In the genomic region with DNA sequence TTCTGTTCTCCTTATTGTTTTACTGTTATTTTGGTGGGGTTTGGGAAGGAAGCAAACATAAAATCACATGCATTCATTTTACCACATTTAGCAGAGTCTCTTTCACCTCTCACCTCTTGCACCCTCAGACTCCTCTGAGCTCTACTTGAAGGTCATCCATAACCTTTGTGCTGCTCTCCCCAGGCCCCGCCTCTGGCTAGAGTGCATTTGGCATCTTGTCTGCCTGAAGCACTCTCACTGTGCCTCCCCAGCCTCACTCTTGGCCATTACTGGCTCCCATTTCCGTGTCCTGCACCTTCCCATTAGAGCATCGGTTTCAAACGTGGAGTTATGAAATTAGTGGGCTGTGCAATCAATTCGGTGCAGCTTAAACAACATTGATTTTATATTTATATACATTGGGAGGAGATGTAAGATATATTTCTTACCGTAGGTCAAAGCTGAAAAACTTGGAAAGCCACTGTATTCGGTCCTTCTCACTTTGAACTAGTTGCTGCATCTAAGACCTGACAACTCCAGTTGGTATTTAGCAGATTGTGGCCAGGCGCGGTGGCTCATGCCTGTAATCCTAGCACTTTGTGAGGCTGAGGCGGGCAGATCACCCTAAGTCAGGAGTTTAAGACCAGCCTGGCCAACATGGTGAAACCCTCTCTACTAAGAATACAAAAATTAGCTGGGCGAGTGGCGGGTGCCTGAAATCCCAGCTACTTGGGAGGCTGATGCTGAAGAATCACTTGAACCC, we compare ENCODE assay signal across 20 cellular contexts. TPM values are rescaled to one million over a fixed set of nuclear protein-coding genes. Genes with fewer than 3 reads are reported as not detected.
DNase-seq lines count a peak whose midpoint lies in the region; ATAC-seq and TF ChIP-seq lines count a peak whose summit lies in the region.
"Had no signal": no experiment of that assay in that cellular context is flagged by ENCODE, and none has a peak within 500 bp of the region (broad histone marks: within the 10 kb centered on the region; RNA-seq: fewer than 3 reads in every experiment).

No MANE protein-coding gene starts in this region.

- peaks cover 0 to 20% (median 0%) of the 10 kb centered on the region in 7 donors for H3K27me3 ChIP-seq in spleen (replicated peaks in 1 of 7)
- H3K27me3 ChIP-seq: MG63 had no signal

- no peak for TF ChIP-seq CTCF in spleen (IDR thresholded peaks at IDR 0.05 in 8 of 11, conservative IDR thresholded peaks at IDR 0.05 in 3 of 11)

- ATAC-seq in activated naive CD8-positive, alpha-beta T cell treated with anti-CD3 and anti-CD28 coated beads, Interleukin-2, amount 10 ng/mL, durations not matched to agents 7 days and 5 days (ENCODE audit: low read depth) = peak; percentile 40
- no peak for ATAC-seq in HG03571 (IDR thresholded peaks at IDR 0.05; ENCODE audit: unreplicated experiment)
- ATAC-seq: heart left ventricle had no signal

- 84 to 88% (median 86%) methylated on average over 12 of the region's 12 CpGs for WGBS in spleen, 5 donors

- H3K9me3 Mint-ChIP-seq in activated naive CD8-positive, alpha-beta T cell treated with anti-CD3 and anti-CD28 coated beads, Interleukin-2, amount 10 ng/mL, durations not matched to agents 7 days and 5 days = peaks cover 10% of the 10 kb centered on the region

- H3K36me3 ChIP-seq in spleen = no peaks in the 10 kb centered on the region
- H3K36me3 ChIP-seq: heart left ventricle, left ventricle myocardium inferior, MG63 had no signal

- H3K4me1 ChIP-seq in spleen = no peaks in the 10 kb centered on the region
- H3K4me1 ChIP-seq: heart left ventricle, left ventricle myocardium inferior had no signal

- intact Hi-C loops in spleen (cut with DNase I; ENCODE audit: low total_unique reads) = no loop called here

- H3K4me1 Mint-ChIP-seq in activated naive CD8-positive, alpha-beta T cell treated with anti-CD3 and anti-CD28 coated beads, Interleukin-2, amount 10 ng/mL, durations not matched to agents 7 days and 5 days = peaks cover 18% of the 10 kb centered on the region

- H3K9me3 ChIP-seq in spleen = no peaks in the 10 kb centered on the region
- H3K9me3 ChIP-seq: heart left ventricle, left ventricle myocardium inferior, MG63 had no signal

- POLR2A ChIA-PET in activated naive CD8-positive, alpha-beta T cell treated with anti-CD3 and anti-CD28 coated beads, Interleukin-2, amount 10 ng/mL, durations not matched to agents 7 days and 5 days (lab: Charles Lee) = interaction anchor here (1.1 to 3.0 kb wide), 9 partner anchors 10 to 188 kb away, joined by 4 to 63 read pairs (median 8); partner anchors contain the start of genes ANKZF1, ATG9A, CNPPD1 and DNAJB2

- H3K27ac Mint-ChIP-seq in activated naive CD8-positive, alpha-beta T cell treated with anti-CD3 and anti-CD28 coated beads, Interleukin-2, amount 10 ng/mL, durations not matched to agents 7 days and 5 days = peak overlapping the region; percentile 71

- H3K4me3 Mint-ChIP-seq in activated naive CD8-positive, alpha-beta T cell treated with anti-CD3 and anti-CD28 coated beads, Interleukin-2, amount 10 ng/mL, durations not matched to agents 7 days and 5 days = peak overlapping the region; percentile 55

- no peak for TF ChIP-seq POLR2A in spleen (IDR thresholded peaks at IDR 0.05)

- H3K36me3 Mint-ChIP-seq in activated naive CD8-positive, alpha-beta T cell treated with anti-CD3 and anti-CD28 coated beads, Interleukin-2, amount 10 ng/mL, durations not matched to agents 7 days and 5 days = peaks cover 6% of the 10 kb centered on the region

- DNase-seq in NCI-H526 (lab: John Stamatoyannopoulos, UW) (peak; percentile 34 to 51), spleen (peak; percentile 22), C1 segment of cervical spinal cord (lab: John Stamatoyannopoulos, UW) (no peak), 8988T (no peak)
- no peak for DNase-seq in activated naive CD8-positive, alpha-beta T cell treated with anti-CD3 and anti-CD28 coated beads, Interleukin-2, amount 10 ng/mL, durations not matched to agents 7 days and 5 days
- DNase-seq: activated CD4-positive, CD25-positive, alpha-beta regulatory T cell treated with anti-CD3 and anti-CD28 coated beads, Interleukin-2, amount 50 U/mL, for 72 hours; activated effector memory CD4-positive, alpha-beta T cell treated with Interleukin-2 at 50 U/mL for 16 hours; COR-L47; DMS79 treated with DMSO at 0.1 percent for 48 hours; left ventricle myocardium inferior; MG63; midbrain; NCI-H1694; NCI-H2171 treated with DMSO at 0.1 percent for 48 hours; NCI-H748 treated with DMSO at 0.1 percent for 48 hours; stimulated activated CD4-positive, alpha-beta T cell treated with anti-CD3 and anti-CD28 coated beads, Interleukin-4, amount 100 ng/mL, for 1 hour had no signal

- no peaks in the 10 kb centered on the region for H3K27me3 Mint-ChIP-seq in activated naive CD8-positive, alpha-beta T cell treated with anti-CD3 and anti-CD28 coated beads, Interleukin-2, amount 10 ng/mL, durations not matched to agents 7 days and 5 days

- no peak overlapping the region for H3K27ac ChIP-seq in spleen
- H3K27ac ChIP-seq: heart left ventricle, HL-60, left ventricle myocardium inferior had no signal

- no peak overlapping the region for H3K4me3 ChIP-seq in spleen
- H3K4me3 ChIP-seq: heart left ventricle, left ventricle myocardium inferior, MG63, smooth muscle cell had no signal

RNA-seq across cellular contexts. Expression of gene ZFAND2B, which starts 6.9 kb away (rescaled TPM):
- 10 to 100 TPM; 68.1 to 69.8 TPM for total RNA-seq in activated naive CD8-positive, alpha-beta T cell treated with anti-CD3 and anti-CD28 coated beads, Interleukin-2, amount 10 ng/mL, durations not matched to agents 7 days and 5 days
- 10 to 100 TPM; 46.3 to 77.7 (median 49.8) TPM for total RNA-seq in spleen
- 10 to 100 TPM; 39.4 to 63.6 (median 55.0) TPM for polyA plus RNA-seq in spleen

RNA-seq across cellular contexts. Expression of gene ABCB6, which starts 19.1 kb away (rescaled TPM):
- 10 to 100 TPM; 13.1 to 14.3 TPM for total RNA-seq in activated naive CD8-positive, alpha-beta T cell treated with anti-CD3 and anti-CD28 coated beads, Interleukin-2, amount 10 ng/mL, durations not matched to agents 7 days and 5 days
- 10 to 100 TPM in 5 of 7 donors, 1 to 10 TPM in 2; 8.4 to 19.5 (median 11.4) TPM for total RNA-seq in spleen
- 10 to 100 TPM; 15.9 to 28.7 (median 28.0) TPM for polyA plus RNA-seq in spleen

RNA-seq across cellular contexts. Expression of gene RETREG2, which starts 21.6 kb away (rescaled TPM):
- 100 to 1,000 TPM; 129 TPM for total RNA-seq in activated naive CD8-positive, alpha-beta T cell treated with anti-CD3 and anti-CD28 coated beads, Interleukin-2, amount 10 ng/mL, durations not matched to agents 7 days and 5 days
- 100 to 1,000 TPM in 2 of 7 donors, 10 to 100 TPM in 5; 51.5 to 101 (median 76.3) TPM for total RNA-seq in spleen
- polyA plus RNA-seq in spleen = 10 to 100 TPM; 30.0 to 47.2 (median 32.8) TPM

RNA-seq across cellular contexts. Expression of gene CNPPD1, which starts 22.9 kb away (rescaled TPM):
- 10 to 100 TPM; 77.3 to 77.6 TPM for total RNA-seq in activated naive CD8-positive, alpha-beta T cell treated with anti-CD3 and anti-CD28 coated beads, Interleukin-2, amount 10 ng/mL, durations not matched to agents 7 days and 5 days
- 10 to 100 TPM; 51.3 to 80.8 (median 66.4) TPM for total RNA-seq in spleen
- 10 to 100 TPM; 53.5 to 65.2 (median 65.2) TPM for polyA plus RNA-seq in spleen

RNA-seq across cellular contexts. Expression of gene ATG9A, which starts 29.8 kb away (rescaled TPM):
- total RNA-seq in activated naive CD8-positive, alpha-beta T cell treated with anti-CD3 and anti-CD28 coated beads, Interleukin-2, amount 10 ng/mL, durations not matched to agents 7 days and 5 days = 10 to 100 TPM; 56.0 to 62.1 TPM
- total RNA-seq in spleen = 10 to 100 TPM; 34.7 to 68.2 (median 47.2) TPM
- polyA plus RNA-seq in spleen = 10 to 100 TPM in 2 of 3 donors, 1 to 10 TPM in 1; 9.4 to 13.8 (median 12.6) TPM

Comparison
In these comparisons a context has a peak if more than half of its experiments do, and no peak if none do; other contexts are left out.
1. DNase-seq: peak in NCI-H526 (2 of 2) and spleen (single experiment); none in activated naive CD8-positive, alpha-beta T cell treated with anti-CD3 and anti-CD28 coated beads, Interleukin-2, amount 10 ng/mL, durations not matched to agents 7 days and 5 days (single experiment), C1 segment of cervical spinal cord (0 of 14) and 8988T (single experiment).